Comparison of ENCODE assay signal across 26 cellular contexts in the genomic region with DNA sequence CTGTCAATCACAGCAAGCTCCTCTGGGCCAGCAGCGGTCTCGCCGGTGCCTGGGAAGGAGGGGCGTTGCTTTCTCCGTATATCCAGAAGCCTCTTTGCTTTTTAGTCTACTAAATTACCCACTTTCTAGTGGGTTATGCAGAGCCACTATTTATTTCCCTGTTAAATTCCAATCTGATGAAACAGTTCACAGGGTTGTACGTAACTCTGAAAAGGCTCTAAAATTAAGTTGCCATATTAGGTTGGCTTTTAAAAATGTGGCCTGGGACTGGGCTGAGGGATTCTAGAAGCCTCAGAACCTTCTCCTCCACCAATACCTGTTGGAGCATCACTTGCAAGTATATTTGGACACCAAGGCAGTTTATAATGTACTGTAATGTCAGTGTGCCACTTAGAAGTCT. TPM values are rescaled to one million over a fixed set of nuclear protein-coding genes. Genes with fewer than 3 reads are reported as not detected.
DNase-seq lines count a peak whose midpoint lies in the region; ATAC-seq, FAIRE-seq and TF ChIP-seq lines count a peak whose summit lies in the region.
"Had no signal": no experiment of that assay in that cellular context is flagged by ENCODE, and none has a peak within 500 bp of the region (broad histone marks: within the 10 kb centered on the region; RNA-seq: fewer than 3 reads in every experiment).

No MANE protein-coding gene starts in this region.

- CTCF ChIA-PET in A549 (lab: Yijun Ruan, JAX) (interaction anchor here (2.4 kb wide), 2 partner anchors 30 to 187 kb away, joined by 10 to 12 read pairs; no protein-coding TSS in a partner anchor), Panc1 (lab: Charles Lee) (no interaction called here)

- peaks cover 10% of the 10 kb centered on the region; the same call in 2 of the 3 replicates for H3K9me3 ChIP-seq in A549
- peaks cover 5% of the 10 kb centered on the region; the same call in 1 of the 2 replicates for H3K9me3 ChIP-seq in Panc1 (ENCODE audit: control insufficient read depth, insufficient read depth, low read depth, low read length)
- H3K9me3 ChIP-seq: psoas muscle had no signal

- DNase-seq in A549 (ENCODE audit: low read depth in 1 of 2, low spot score in 1 of 2) (no peak), Panc1 (ENCODE audit: low read depth, low spot score) (no peak), epithelial cell of prostate (ENCODE audit: low read depth, low spot score) (no peak), osteocyte (ENCODE audit: extremely low spot score, unreplicated experiment) (no peak), DMS 273 (lab: John Stamatoyannopoulos, UW; ENCODE audit: unreplicated experiment) (no peak), NOMO-1 (lab: John Stamatoyannopoulos, UW; ENCODE audit: unreplicated experiment in 2 of 2) (no peak)
- DNase-seq: activated CD4-positive, alpha-beta memory T cell treated with anti-CD3 and anti-CD28 coated beads for 36 hours; activated T-cell treated with anti-CD3 and anti-CD28 coated beads, Interleukin-2, amount 50 U/mL, for 4 hours; C1 segment of cervical spinal cord; dorsolateral prefrontal cortex; glutamatergic neuron; naive thymus-derived CD8-positive, alpha-beta T cell; NCI-H446; NK-92 treated with Interleukin-12 subunit alpha and Interleukin-12 subunit beta, amount 100 ng/mL, for 24 hours; spleen; WERI-Rb-1 had no signal

- no peak for TF ChIP-seq RAD21 in A549 (conservative IDR thresholded peaks at IDR 0.05 in 1 of 2, IDR thresholded peaks at IDR 0.05 in 1 of 2)

- no peak for TF ChIP-seq EP300 in A549 (IDR thresholded peaks at IDR 0.05)

- H3K4me1 Mint-ChIP-seq in osteocyte (ENCODE audit: unreplicated experiment), result peaks cover 34% of the 10 kb centered on the region
- H3K4me1 Mint-ChIP-seq: naive thymus-derived CD8-positive, alpha-beta T cell had no signal

- no TSS peak for BruUV-seq in Panc1 (replicated peaks; lab: Mats Ljungman, UMichigan)

- in situ Hi-C loops in Panc1 (cut with HindIII; ENCODE audit: low pct_unique_long_range_greater_than_20kb, low sequenced_read_pairs), result no loop called here

- FAIRE-seq in A549 (lab: Jason Lieb, UNC), result no peak
- FAIRE-seq: A204.1, HepG2 had no signal

- intact Hi-C loops in Panc1 (cut with micrococcal nuclease; ENCODE audit: unreplicated experiment), result no loop called here

- POLR2A ChIA-PET in A549 (lab: Yijun Ruan, JAX), result no interaction called here
- POLR2A ChIA-PET in Panc1 (lab: Charles Lee), result no interaction called here

- H3K4me3 Mint-ChIP-seq in osteocyte (ENCODE audit: unreplicated experiment), result no peak overlapping the region
- H3K4me3 Mint-ChIP-seq: activated CD4-positive, alpha-beta memory T cell treated with anti-CD3 and anti-CD28 coated beads for 36 hours; activated T-cell treated with anti-CD3 and anti-CD28 coated beads, Interleukin-2, amount 50 U/mL, for 4 hours; naive thymus-derived CD8-positive, alpha-beta T cell had no signal

- H3K4me1 ChIP-seq in A549 (peaks cover 44% of the 10 kb centered on the region), Panc1 (ENCODE audit: control insufficient read depth, insufficient read depth, low read length) (peaks cover 16% of the 10 kb centered on the region)
- H3K4me1 ChIP-seq: psoas muscle, spleen had no signal

- H3K9me3 Mint-ChIP-seq in osteocyte (ENCODE audit: unreplicated experiment), result peaks cover 3% of the 10 kb centered on the region

- no peak for TF ChIP-seq CTCF in A549 (IDR thresholded peaks at IDR 0.05)
- TF ChIP-seq CTCF in Panc1 (IDR thresholded peaks at IDR 0.05), result no peak
- no peak for TF ChIP-seq CTCF in osteocyte (IDR thresholded peaks at IDR 0.05)

- 88% methylated on average over 6 of the region's 6 CpGs for WGBS in A549 (ENCODE audit: missing lambda C conversion rate)

- H3K4me2 ChIP-seq in A549, result no peak overlapping the region; the same call in 2 of the 3 replicates

- peak overlapping the region; percentile 33 for H3K27ac Mint-ChIP-seq in osteocyte (ENCODE audit: unreplicated experiment)
- H3K27ac Mint-ChIP-seq: activated CD4-positive, alpha-beta memory T cell treated with anti-CD3 and anti-CD28 coated beads for 36 hours; activated naive CD4-positive, alpha-beta T cell treated with anti-CD3 and anti-CD28 coated beads, Interleukin-2, amount 50 U/mL, for 72 hours; naive thymus-derived CD8-positive, alpha-beta T cell had no signal

- peaks cover 3% of the 10 kb centered on the region for H3K36me3 Mint-ChIP-seq in osteocyte (ENCODE audit: unreplicated experiment)

- no peaks in the 10 kb centered on the region for H3K27me3 ChIP-seq in Panc1 (ENCODE audit: control insufficient read depth, insufficient read depth, low read length)
- H3K27me3 ChIP-seq: cardiac muscle cell, dorsolateral prefrontal cortex, spleen had no signal

- no peaks in the 10 kb centered on the region for H3K36me3 ChIP-seq in Panc1 (ENCODE audit: control insufficient read depth, insufficient read depth, low read length)
- H3K36me3 ChIP-seq: cardiac muscle cell, spleen, WERI-Rb-1 had no signal

- no peak overlapping the region for H3K4me3 ChIP-seq in A549
- H3K4me3 ChIP-seq in Panc1 (ENCODE audit: low read depth in 2 of 2, low read length in 2 of 2), result no peak overlapping the region
- H3K4me3 ChIP-seq: cardiac muscle cell, dorsolateral prefrontal cortex, psoas muscle, spleen had no signal

- H3K27ac ChIP-seq in A549 (peak overlapping the region; percentile 75 to 85), Panc1 (ENCODE audit: low read length) (peak overlapping the region; percentile 40; the same call in 1 of the 2 replicates), epithelial cell of prostate (peak overlapping the region; percentile 97)
- H3K27ac ChIP-seq: cardiac muscle cell, dorsolateral prefrontal cortex, psoas muscle, spleen, WERI-Rb-1 had no signal

- no peaks in the 10 kb centered on the region for H3K27me3 Mint-ChIP-seq in osteocyte (ENCODE audit: unreplicated experiment)

- no peak for TF ChIP-seq POLR2A in A549 (IDR thresholded peaks at IDR 0.05; ENCODE audit: low read length)

- ATAC-seq in A549, result no peak
- ATAC-seq in Panc1, result no peak
- no peak for ATAC-seq in HG03135 (IDR thresholded peaks at IDR 0.05; ENCODE audit: unreplicated experiment)
- no peak for ATAC-seq in HG03139 (IDR thresholded peaks at IDR 0.05; ENCODE audit: unreplicated experiment)
- ATAC-seq: activated naive CD4-positive, alpha-beta T cell treated with anti-CD3 and anti-CD28 coated beads, Interleukin-2, amount 50 U/mL, for 72 hours; activated T-cell treated with anti-CD3 and anti-CD28 coated beads, Interleukin-2, amount 50 U/mL, for 4 hours; HepG2; naive thymus-derived CD8-positive, alpha-beta T cell had no signal

TF ChIP-seq in A549, 52 proteins besides CTCF, POLR2A, EP300 and RAD21:
- TF ChIP-seq HOXA7 (CRISPR knock-in tag; IDR thresholded peaks at IDR 0.05) (no peak), EHF (CRISPR knock-in tag; IDR thresholded peaks at IDR 0.05) (no peak), MAZ (IDR thresholded peaks at IDR 0.05; ENCODE audit: borderline replicate concordance, low read depth, low read length) (no peak), RARB (CRISPR knock-in tag; IDR thresholded peaks at IDR 0.05) (no peak), MAFK (IDR thresholded peaks at IDR 0.05; ENCODE audit: partially characterized antibody) (no peak), TP53 (CRISPR knock-in tag; IDR thresholded peaks at IDR 0.05) (no peak), KDM5A (IDR thresholded peaks at IDR 0.05) (no peak), JUNB (IDR thresholded peaks at IDR 0.05) (no peak), ZSCAN20 (CRISPR knock-in tag; IDR thresholded peaks at IDR 0.05) (no peak)
- TF ChIP-seq, protein P1, sequence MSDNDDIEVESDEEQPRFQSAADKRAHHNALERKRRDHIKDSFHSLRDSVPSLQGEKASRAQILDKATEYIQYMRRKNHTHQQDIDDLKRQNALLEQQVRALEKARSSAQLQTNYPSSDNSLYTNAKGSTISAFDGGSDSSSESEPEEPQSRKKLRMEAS (IDR thresholded peaks at IDR 0.05), result no peak
- TF ChIP-seq, protein P2, sequence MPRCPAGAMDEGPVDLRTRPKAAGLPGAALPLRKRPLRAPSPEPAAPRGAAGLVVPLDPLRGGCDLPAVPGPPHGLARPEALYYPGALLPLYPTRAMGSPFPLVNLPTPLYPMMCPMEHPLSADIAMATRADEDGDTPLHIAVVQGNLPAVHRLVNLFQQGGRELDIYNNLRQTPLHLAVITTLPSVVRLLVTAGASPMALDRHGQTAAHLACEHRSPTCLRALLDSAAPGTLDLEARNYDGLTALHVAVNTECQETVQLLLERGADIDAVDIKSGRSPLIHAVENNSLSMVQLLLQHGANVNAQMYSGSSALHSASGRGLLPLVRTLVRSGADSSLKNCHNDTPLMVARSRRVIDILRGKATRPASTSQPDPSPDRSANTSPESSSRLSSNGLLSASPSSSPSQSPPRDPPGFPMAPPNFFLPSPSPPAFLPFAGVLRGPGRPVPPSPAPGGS (IDR thresholded peaks at IDR 0.05), result no peak
- TF ChIP-seq, protein P3, sequence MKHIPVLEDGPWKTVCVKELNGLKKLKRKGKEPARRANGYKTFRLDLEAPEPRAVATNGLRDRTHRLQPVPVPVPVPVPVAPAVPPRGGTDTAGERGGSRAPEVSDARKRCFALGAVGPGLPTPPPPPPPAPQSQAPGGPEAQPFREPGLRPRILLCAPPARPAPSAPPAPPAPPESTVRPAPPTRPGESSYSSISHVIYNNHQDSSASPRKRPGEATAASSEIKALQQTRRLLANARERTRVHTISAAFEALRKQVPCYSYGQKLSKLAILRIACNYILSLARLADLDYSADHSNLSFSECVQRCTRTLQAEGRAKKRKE (CRISPR knock-in tag; IDR thresholded peaks at IDR 0.05; ENCODE audit: low read depth), result no peak

RNA-seq across cellular contexts. Expression of a gene that starts 27.2 kb away (rescaled TPM):
- polyA plus RNA-seq in A549 (2011; rRNA removed) (0.57 and 0.73 TPM in 2 replicates), A549 (2017; fragmentation: RNase III; extraction: RNeasy Plus Mini Kit Qiagen cat#74134 plus additional on column Dnase treatment) (0.42 to 0.69 TPM (median 0.43 TPM) in 3 replicates)
- 0.52 and 0.60 TPM in 2 replicates for polyA plus RNA-seq in A549 (2012; cell fraction: cytosol; rRNA removed)
- polyA plus RNA-seq in A549 (2012; cell fraction: nucleus; rRNA removed), result 0.31 and 0.34 TPM in 2 replicates
- 1.2 TPM in 1 of 2 replicates, not detected in the other for polyA minus RNA-seq in A549 (2011; rRNA and poly(A)+ RNA removed)
- total RNA-seq in Panc1 (2021; ENCODE audit: unreplicated experiment) (0.39 TPM), osteocyte (not detected in 2 replicates)
- polyA plus RNA-seq in Panc1 (2012; ENCODE audit: insufficient read length), result 0.91 TPM
- total RNA-seq: activated CD4-positive, alpha-beta memory T cell treated with anti-CD3 and anti-CD28 coated beads for 36 hours; activated naive CD4-positive, alpha-beta T cell treated with anti-CD3 and anti-CD28 coated beads, Interleukin-2, amount 50 U/mL, for 72 hours; activated T-cell treated with anti-CD3 and anti-CD28 coated beads, Interleukin-2, amount 50 U/mL, for 4 hours; HepG2; lower leg skin; psoas muscle; Right ventricle myocardium superior; spleen; T-helper 1 cell treated with Interleukin-12 subunit alpha and Interleukin-12 subunit beta and Interleukin-4 antibody, amounts not matched to agents 30 ng/mL and 1 ng/mL, for 36 hours had no signal
- polyA plus RNA-seq: HepG2 had no signal

Comparison
In these comparisons a context has a peak if more than half of its experiments do, and no peak if none do; other contexts are left out.
1. H3K27ac ChIP-seq: peak in every context shown above with its lines; median percentile 97 in epithelial cell of prostate; 80 in A549; 40 in Panc1.